21 cellular contexts compared by ENCODE assay signal in the genomic region with DNA sequence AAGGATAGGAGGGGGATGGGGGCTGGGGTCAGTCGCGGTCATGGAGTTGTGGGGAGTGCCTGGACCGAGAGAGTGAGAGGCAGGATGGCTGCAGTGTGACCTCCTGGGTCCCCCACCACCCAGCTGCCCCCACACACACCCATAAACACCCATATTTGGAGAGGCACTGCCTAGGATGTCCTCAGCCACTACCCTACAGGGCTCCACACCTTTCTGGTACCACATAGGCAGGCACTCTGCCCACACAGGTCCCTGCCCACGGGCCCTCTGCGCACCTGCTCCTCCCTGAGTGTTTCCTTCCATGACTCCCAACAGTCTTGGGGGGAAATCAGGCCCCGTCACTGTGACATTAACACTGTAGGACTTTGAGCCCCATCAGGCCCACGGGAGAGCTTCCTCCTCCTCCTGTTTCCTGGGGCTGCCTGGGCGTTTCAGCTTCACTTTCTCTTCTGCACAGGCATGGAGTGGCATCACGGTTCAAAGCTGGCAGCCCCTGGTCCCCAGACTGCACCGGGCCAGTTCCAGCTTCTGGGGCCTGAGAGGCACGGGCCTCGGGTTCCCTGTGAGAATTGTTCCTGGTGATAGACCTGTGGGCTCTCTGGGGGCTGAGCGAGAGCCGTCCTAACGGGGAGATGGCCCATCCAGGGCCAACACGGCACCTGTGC.
"Had no signal": no experiment of that assay in that cellular context is flagged by ENCODE, and none has a peak within 500 bp of the region (broad histone marks: within the 10 kb centered on the region; RNA-seq: fewer than 3 reads in every experiment).

No MANE protein-coding gene starts in this region.

- ATAC-seq: heart right ventricle; left lung; natural killer cell treated with Interleukin-12 subunit alpha and Interleukin-12 subunit beta and Interleukin-15 and Interleukin-18, amount 100 ng/mL, for 72 hours; pancreas; right lobe of liver; stimulated activated memory B cell treated with anti-CD40 and anti-IgM and Interleukin-4, amounts not matched to agents 10 μg/mL and 1 μg/mL and 100 μg/mL, for 72 hours had no signal

- H3K36me3 Mint-ChIP-seq: activated naive CD8-positive, alpha-beta T cell treated with anti-CD3 and anti-CD28 coated beads for 36 hours; memory B cell; natural killer cell treated with Interleukin-12 subunit alpha and Interleukin-12 subunit beta and Interleukin-15 and Interleukin-18, amount 100 ng/mL, for 72 hours; stimulated activated memory B cell treated with anti-CD40 and anti-IgM and Interleukin-4, amounts not matched to agents 10 μg/mL and 1 μg/mL and 100 μg/mL, for 72 hours; type B pancreatic cell had no signal

- H3K4me1 ChIP-seq: breast epithelium, heart right ventricle, left lung, pancreas, right lobe of liver, vagina had no signal

- H3K4me1 Mint-ChIP-seq: stimulated activated memory B cell treated with anti-CD40 and anti-IgM and Interleukin-4, amounts not matched to agents 10 μg/mL and 1 μg/mL and 100 μg/mL, for 72 hours had no signal

- H3K27me3 Mint-ChIP-seq: activated naive CD8-positive, alpha-beta T cell treated with anti-CD3 and anti-CD28 coated beads for 36 hours had no signal

- H3K27ac ChIP-seq: breast epithelium, heart right ventricle, left lung, pancreas, right lobe of liver, skin epidermis, thoracic aorta, vagina had no signal

- H3K4me3 Mint-ChIP-seq: activated naive CD8-positive, alpha-beta T cell treated with anti-CD3 and anti-CD28 coated beads for 36 hours; memory B cell; natural killer cell treated with Interleukin-12 subunit alpha and Interleukin-12 subunit beta and Interleukin-15 and Interleukin-18, amount 100 ng/mL, for 72 hours; stimulated activated memory B cell treated with anti-CD40 and anti-IgM and Interleukin-4, amounts not matched to agents 10 μg/mL and 1 μg/mL and 100 μg/mL, for 72 hours; type B pancreatic cell had no signal

- H3K9me3 Mint-ChIP-seq: activated naive CD8-positive, alpha-beta T cell treated with anti-CD3 and anti-CD28 coated beads for 36 hours; natural killer cell treated with Interleukin-12 subunit alpha and Interleukin-12 subunit beta and Interleukin-15 and Interleukin-18, amount 100 ng/mL, for 72 hours; type B pancreatic cell had no signal

- H3K4me3 ChIP-seq: breast epithelium, heart right ventricle, left lung, pancreas, right lobe of liver, skin epidermis, thoracic aorta, vagina had no signal

- H3K27me3 ChIP-seq: pancreas, right lobe of liver, vagina had no signal

- DNase-seq: activated naive CD8-positive, alpha-beta T cell treated with anti-CD3 and anti-CD28 coated beads for 36 hours; activated T-cell treated with anti-CD3 and anti-CD28 coated beads, Interleukin-2, amount 50 U/mL, for 1 hour; cerebellar nuclear complex; cortex of kidney; stimulated activated CD4-positive, alpha-beta T cell treated with anti-CD3 and anti-CD28 coated beads, Interleukin-15, amount 100 ng/mL, for 24 hours; T-helper 1 cell; T-helper 9 cell had no signal

- H3K27ac Mint-ChIP-seq: activated naive CD8-positive, alpha-beta T cell treated with anti-CD3 and anti-CD28 coated beads for 36 hours; memory B cell; natural killer cell treated with Interleukin-12 subunit alpha and Interleukin-12 subunit beta and Interleukin-15 and Interleukin-18, amount 100 ng/mL, for 72 hours; stimulated activated memory B cell treated with anti-CD40 and anti-IgM and Interleukin-4, amounts not matched to agents 10 μg/mL and 1 μg/mL and 100 μg/mL, for 72 hours; type B pancreatic cell had no signal

- FAIRE-seq: astrocyte, endometrium, pancreas had no signal

- H3K9me3 ChIP-seq: left lung, pancreas, right lobe of liver, thoracic aorta, vagina had no signal

- H3K36me3 ChIP-seq: breast epithelium, heart right ventricle, left lung, pancreas, right lobe of liver, thoracic aorta, vagina had no signal
